In the genomic region with DNA sequence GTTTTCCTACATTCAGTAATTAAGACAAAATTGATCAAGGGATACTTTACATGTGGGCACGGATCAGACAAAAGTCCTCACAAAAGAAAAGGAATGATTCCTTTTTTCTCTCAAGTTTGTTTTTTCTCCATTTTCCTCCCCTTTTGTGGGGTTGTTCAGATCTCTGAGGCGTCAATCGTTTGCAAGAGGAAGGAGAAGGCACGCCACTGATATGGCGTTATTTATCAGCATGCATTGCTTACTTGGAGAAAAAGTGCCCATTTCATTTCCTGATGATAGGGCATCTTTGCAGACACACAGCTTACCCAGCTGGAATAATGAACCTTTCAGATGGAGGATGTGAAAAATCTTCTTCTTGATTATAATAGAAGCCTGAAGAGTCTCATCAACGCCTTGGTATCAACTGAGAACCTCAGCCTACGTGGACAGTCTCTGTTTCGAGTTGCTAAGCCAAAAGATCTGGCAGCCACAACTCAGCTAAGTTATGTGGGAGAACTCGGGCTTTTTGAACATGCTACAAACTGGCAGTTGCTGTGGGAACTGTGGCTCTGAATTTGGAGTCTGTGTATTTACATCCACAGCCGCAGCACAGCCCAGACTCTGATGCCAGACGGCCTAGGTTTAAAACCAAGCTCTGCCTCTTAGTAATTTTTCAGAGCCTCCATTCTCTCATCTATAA, we compare ENCODE assay signal across 10 cellular contexts. TPM values are rescaled to one million over a fixed set of nuclear protein-coding genes. Genes with fewer than 3 reads are reported as not detected.
A peak's percentile ranks its signal among the peaks of the same experiment; 100 is the strongest.
DNase-seq lines count a peak whose midpoint lies in the region; ATAC-seq lines count a peak whose summit lies in the region.
"Had no signal": no experiment of that assay in that cellular context is flagged by ENCODE, and none has a peak within 500 bp of the region (broad histone marks: within the 10 kb centered on the region; RNA-seq: fewer than 3 reads in every experiment).

No MANE protein-coding gene starts in this region.

- peak; percentile 53 for ATAC-seq in HG03469 (IDR thresholded peaks at IDR 0.05; ENCODE audit: unreplicated experiment)
- peak; percentile 76 to 86 for ATAC-seq in activated T-cell treated with anti-CD3 and anti-CD28 coated beads, Interleukin-2, amount 50 U/mL, for 72 hours (replicated peaks in 1 of 2)
- no peak for ATAC-seq in naive B cell (ENCODE audit: low read depth in 2 of 2)
- no peak for ATAC-seq in HG03135 (IDR thresholded peaks at IDR 0.05; ENCODE audit: unreplicated experiment)
- ATAC-seq: Right ventricle myocardium inferior had no signal

- H3K27ac Mint-ChIP-seq in activated T-cell treated with anti-CD3 and anti-CD28 coated beads, Interleukin-2, amount 50 U/mL, for 72 hours: peak overlapping the region; percentile 93
- peak overlapping the region in 5 of 6 donors; percentile 4 to 94 (median 88) for H3K27ac Mint-ChIP-seq in naive B cell

- no peak overlapping the region for H3K27ac ChIP-seq in BLaER1

- H3K27me3 ChIP-seq in BLaER1: no peaks in the 10 kb centered on the region

- peak; percentile 44 to 59 for DNase-seq in activated T-cell treated with anti-CD3 and anti-CD28 coated beads, Interleukin-2, amount 50 U/mL, for 72 hours
- no peak for DNase-seq in naive B cell
- DNase-seq in RKO (ENCODE audit: low spot score): no peak
- no peak for DNase-seq in NCI-H1092 (lab: John Stamatoyannopoulos, UW)
- DNase-seq in NCI-H187 treated with DMSO at 0.1 percent for 48 hours (lab: John Stamatoyannopoulos, UW): no peak
- DNase-seq: NCI-H1417 had no signal

- peaks cover 18% of the 10 kb centered on the region for H3K36me3 ChIP-seq in BLaER1

- H3K4me3 Mint-ChIP-seq in activated T-cell treated with anti-CD3 and anti-CD28 coated beads, Interleukin-2, amount 50 U/mL, for 72 hours: peak overlapping the region; percentile 69 to 88
- peak overlapping the region in 2 of 8 donors; percentile 49 to 56 for H3K4me3 Mint-ChIP-seq in naive B cell

- H3K4me1 ChIP-seq in BLaER1: peaks cover 34% of the 10 kb centered on the region

- no peaks in the 10 kb centered on the region for H4K20me1 ChIP-seq in BLaER1

- H3K27me3 Mint-ChIP-seq in activated T-cell treated with anti-CD3 and anti-CD28 coated beads, Interleukin-2, amount 50 U/mL, for 72 hours (ENCODE audit: low read depth): no peaks in the 10 kb centered on the region
- H3K27me3 Mint-ChIP-seq in naive B cell: no peaks in the 10 kb centered on the region

- H3K4me3 ChIP-seq in BLaER1: no peak overlapping the region

- peaks cover 12 to 13% of the 10 kb centered on the region in 2 donors for H3K36me3 Mint-ChIP-seq in activated T-cell treated with anti-CD3 and anti-CD28 coated beads, Interleukin-2, amount 50 U/mL, for 72 hours (ENCODE audit: insufficient read depth in 2 of 2)
- H3K36me3 Mint-ChIP-seq in naive B cell: peaks cover 30 to 34% of the 10 kb centered on the region in 2 donors

- H3K4me2 ChIP-seq in BLaER1: peak overlapping the region; percentile 30; the same call in 1 of the 2 replicates

- H3K9me3 ChIP-seq in BLaER1: peaks cover 21% of the 10 kb centered on the region

- peaks cover 0 to 3% of the 10 kb centered on the region in 2 donors for H3K9me3 Mint-ChIP-seq in activated T-cell treated with anti-CD3 and anti-CD28 coated beads, Interleukin-2, amount 50 U/mL, for 72 hours
- no peaks in the 10 kb centered on the region for H3K9me3 Mint-ChIP-seq in naive B cell

- peaks cover 85% of the 10 kb centered on the region for H3K4me1 Mint-ChIP-seq in activated T-cell treated with anti-CD3 and anti-CD28 coated beads, Interleukin-2, amount 50 U/mL, for 72 hours (ENCODE audit: low read depth)
- H3K4me1 Mint-ChIP-seq in naive B cell: peaks cover 63 to 84% (median 73%) of the 10 kb centered on the region in 3 donors

- no peak overlapping the region for H3K9ac ChIP-seq in BLaER1

RNA-seq across cellular contexts. Expression of gene RIPOR2, which starts 36.0 kb away (rescaled TPM):
- total RNA-seq in activated T-cell treated with anti-CD3 and anti-CD28 coated beads, Interleukin-2, amount 50 U/mL, for 72 hours: 10 to 100 TPM; 67.0 to 69.7 TPM
- 100 to 1,000 TPM; 464 to 666 (median 484) TPM for polyA plus RNA-seq in naive B cell (ENCODE audit: low read depth in 6 of 6)

Comparison
In these comparisons a context has a peak if more than half of its experiments do, and no peak if none do; other contexts are left out.
1. ATAC-seq: peak in HG03469 (single experiment) and activated T-cell treated with anti-CD3 and anti-CD28 coated beads, Interleukin-2, amount 50 U/mL, for 72 hours (2 of 2); none in naive B cell (0 of 2) and HG03135 (single experiment).
2. DNase-seq: peak in activated T-cell treated with anti-CD3 and anti-CD28 coated beads, Interleukin-2, amount 50 U/mL, for 72 hours (2 of 2); none in naive B cell (single experiment), RKO (single experiment), NCI-H1092 (single experiment) and NCI-H187 treated with DMSO at 0.1 percent for 48 hours (single experiment).